In the genomic region with DNA sequence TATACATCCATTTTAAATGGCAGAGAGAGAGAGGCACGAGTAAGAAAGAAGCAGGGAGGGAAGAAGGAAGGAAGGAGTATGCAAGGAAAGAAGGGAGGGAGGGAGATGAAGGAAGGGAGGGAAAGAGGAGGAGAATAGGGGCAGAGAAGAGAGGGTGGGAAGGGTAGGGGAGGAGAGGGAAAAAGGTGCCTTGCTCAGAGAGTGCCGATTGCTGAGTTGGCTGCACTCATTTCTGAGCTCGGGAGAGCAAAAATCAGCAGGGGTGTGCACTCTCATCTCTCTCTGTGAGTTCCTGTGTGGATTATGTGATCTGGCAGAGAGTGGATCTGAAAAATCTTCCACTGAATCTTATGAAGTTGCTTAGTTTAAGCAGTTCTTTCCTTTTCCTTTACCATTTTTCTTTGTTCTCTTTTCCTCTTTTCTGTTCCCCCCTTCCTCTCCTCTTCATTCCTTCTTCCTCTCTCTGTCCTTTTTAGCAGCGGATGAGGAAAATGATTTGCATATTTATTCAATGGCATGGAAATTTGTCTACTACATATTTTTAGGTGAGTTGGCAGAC, we compare ENCODE assay signal across 28 cellular contexts.
"Had no signal": no experiment of that assay in that cellular context is flagged by ENCODE, and none has a peak within 500 bp of the region (broad histone marks: within the 10 kb centered on the region; RNA-seq: fewer than 3 reads in every experiment).

No MANE protein-coding gene starts in this region.

- H3K4me3 ChIP-seq: body of pancreas had no signal

- H3K9me3 ChIP-seq: body of pancreas had no signal

- ATAC-seq: activated CD4-positive, CD25-positive, alpha-beta regulatory T cell treated with anti-CD3 and anti-CD28 coated beads, Interleukin-2, amount 50 U/mL, for 24 hours; activated CD8-positive, alpha-beta T cell treated with anti-CD3 and anti-CD28 coated beads for 36 hours; activated T-cell treated with anti-CD3 and anti-CD28 coated beads, Interleukin-2, amount 50 U/mL, for 4 hours; activated T-helper 17 cell treated with anti-CD3 and anti-CD28 coated beads, Interleukin-2, amount 50 U/mL, for 72 hours; body of pancreas; esophagus mucosa; T-helper 17 cell had no signal

- H3K4me1 ChIP-seq: body of pancreas had no signal

- FAIRE-seq: colon, endometrium, frontal cortex had no signal

- DNase-seq: activated B cell treated with CpG ODN at 0.5 μM for 24 hours; activated CD4-positive, alpha-beta T cell treated with anti-CD3 and anti-CD28 coated beads for 48 hours; activated CD4-positive, alpha-beta T cell treated with anti-CD3 and anti-CD28 coated beads, Interleukin-2, amount 50 U/mL, for 1 hour; activated CD4-positive, alpha-beta T cell treated with anti-CD3 and anti-CD28 coated beads, Interleukin-2, amount 50 U/mL, for 48 hours; activated CD8-positive, alpha-beta memory T cell treated with anti-CD3 and anti-CD28 coated beads for 24 hours; activated CD8-positive, alpha-beta T cell treated with anti-CD3 and anti-CD28 coated beads for 36 hours; activated effector memory CD4-positive, alpha-beta T cell treated with Interleukin-2 at 50 U/mL for 16 hours; activated gamma-delta T cell treated with Interleukin-2 at 50 U/mL for 16 hours; activated naive CD4-positive, alpha-beta T cell treated with anti-CD3 and anti-CD28 coated beads, Interleukin-2, amount 50 U/mL, for 16 hours; activated naive CD4-positive, alpha-beta T cell treated with Interleukin-2 at 50 U/mL for 16 hours; activated T-cell treated with anti-CD3 and anti-CD28 coated beads, Interleukin-2, amount 50 U/mL, for 4 hours; amniotic stem cell; aorta; body of pancreas; caudate nucleus; cortex of kidney; effector CD8-positive, alpha-beta T cell; foreskin fibroblast; head of caudate nucleus; T-helper 17 cell; T1000; WERI-Rb-1 had no signal

- H3K36me3 ChIP-seq: WERI-Rb-1 had no signal

- H3K27ac ChIP-seq: body of pancreas, WERI-Rb-1 had no signal

- H3K27me3 ChIP-seq: body of pancreas had no signal
